11 cellular contexts compared by ENCODE assay signal in the genomic region with DNA sequence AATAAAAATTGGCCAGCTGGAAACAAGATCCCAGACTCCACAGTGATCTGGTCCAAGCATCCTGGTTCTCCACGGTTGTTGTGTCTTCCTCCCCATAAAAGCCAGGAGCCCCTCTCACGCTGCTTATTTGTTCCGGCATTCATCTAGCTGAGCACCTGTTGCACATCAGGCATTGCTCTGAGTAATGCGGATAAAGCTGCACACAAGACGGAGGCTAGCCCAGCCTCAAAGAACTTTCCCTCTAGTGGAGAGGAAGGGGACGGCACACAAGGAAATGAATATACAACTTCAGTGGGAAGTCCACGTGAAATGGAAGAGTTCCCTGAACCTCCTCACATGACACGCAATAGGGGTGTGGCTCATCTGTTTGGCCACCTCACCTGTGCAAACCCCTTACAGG. TPM values are rescaled to one million over a fixed set of nuclear protein-coding genes. Genes with fewer than 3 reads are reported as not detected.
A peak's percentile ranks its signal among the peaks of the same experiment; 100 is the strongest.
DNase-seq lines count a peak whose midpoint lies in the region; ATAC-seq and TF ChIP-seq lines count a peak whose summit lies in the region.
"Had no signal": no experiment of that assay in that cellular context is flagged by ENCODE, and none has a peak within 500 bp of the region (broad histone marks: within the 10 kb centered on the region; RNA-seq: fewer than 3 reads in every experiment).

No MANE protein-coding gene starts in this region.

- intact Hi-C loops in PC-9 (cut with micrococcal nuclease; ENCODE audit: unreplicated experiment) (no loop called here), transverse colon (cut with DNase I; ENCODE audit: low total_unique reads) (loop anchor here (10.0 kb wide), 1 partner anchor 606 kb away; no protein-coding TSS in a partner anchor), natural killer cell (cut with micrococcal nuclease) (no loop called here)

- in situ Hi-C loops in transverse colon (cut with MboI; ENCODE audit: low pct_ligation_motif_present in 1 of 4, low pct_unique_long_range_greater_than_20kb in 1 of 4, low sequenced_read_pairs in 3 of 4): no loop called here

- peaks cover 17 to 28% of the 10 kb centered on the region in 2 donors for H3K27me3 Mint-ChIP-seq in natural killer cell (ENCODE audit: low read depth in 2 of 2)

- TF ChIP-seq POLR2A in transverse colon (IDR thresholded peaks at IDR 0.05): no peak

- H3K4me2 ChIP-seq in PC-9 (no peak overlapping the region), fibroblast of lung (ENCODE audit: extremely low read depth, insufficient read depth, low read length) (no peak overlapping the region)

- no peaks in the 10 kb centered on the region for H3K9me2 ChIP-seq in PC-9 (ENCODE audit: insufficient read depth)

- H3K36me3 Mint-ChIP-seq in natural killer cell: no peaks in the 10 kb centered on the region

- TF ChIP-seq EP300 in transverse colon (IDR thresholded peaks at IDR 0.05; ENCODE audit: low read depth): no peak

- WGBS in transverse colon (ENCODE audit: low coverage in 1 of 2), 2 donors: 70% methylated on average over 8 of the region's 8 CpGs; no CpG with 5 or more reads in 1 of the 2 donors

- H3K36me3 ChIP-seq in PC-9 (ENCODE audit: low read depth): no peaks in the 10 kb centered on the region
- H3K36me3 ChIP-seq in fibroblast of lung (ENCODE audit: control insufficient read depth, insufficient read depth, low read length): no peaks in the 10 kb centered on the region
- no peaks in the 10 kb centered on the region for H3K36me3 ChIP-seq in transverse colon

- H3K4me1 Mint-ChIP-seq in natural killer cell: no peaks in the 10 kb centered on the region

- H2AFZ ChIP-seq in PC-9 (no peak overlapping the region), fibroblast of lung (ENCODE audit: low read length) (no peak overlapping the region)

- DNase-seq in activated effector memory CD4-positive, alpha-beta T cell treated with anti-CD3 and anti-CD28 coated beads, Interleukin-2, amount 50 U/mL, for 16 hours: peak; percentile 30
- DNase-seq in activated effector memory CD4-positive, alpha-beta T cell treated with Interleukin-2 at 50 U/mL for 16 hours: no peak
- DNase-seq in PC-9 (no peak), fibroblast of lung (ENCODE audit: low read depth in 2 of 2) (peak in 1 of 2 donors; percentile 3), transverse colon (no peak), natural killer cell (no peak), dedifferentiated amniotic fluid mesenchymal stem cell (ENCODE audit: extremely low spot score) (no peak)
- DNase-seq: activated naive CD4-positive, alpha-beta T cell treated with anti-CD3 and anti-CD28 coated beads for 36 hours; DMS79; hippocampal formation had no signal

- no peak overlapping the region for H3K27ac Mint-ChIP-seq in natural killer cell
- H3K27ac Mint-ChIP-seq: activated naive CD4-positive, alpha-beta T cell treated with anti-CD3 and anti-CD28 coated beads for 36 hours had no signal

- ATAC-seq in GM21515 (IDR thresholded peaks at IDR 0.05; ENCODE audit: unreplicated experiment) (no peak), natural killer cell (no peak)

- H3K27ac ChIP-seq in PC-9: no peak overlapping the region
- no peak overlapping the region for H3K27ac ChIP-seq in fibroblast of lung (ENCODE audit: insufficient read depth, low read length)
- no peak overlapping the region for H3K27ac ChIP-seq in transverse colon

- no peak overlapping the region for H3K9ac ChIP-seq in fibroblast of lung (ENCODE audit: insufficient read depth, low read length)

- no peaks in the 10 kb centered on the region for H3K9me3 Mint-ChIP-seq in natural killer cell
- H3K9me3 Mint-ChIP-seq: activated naive CD4-positive, alpha-beta T cell treated with anti-CD3 and anti-CD28 coated beads for 36 hours had no signal

- H3K4me3 ChIP-seq in PC-9: no peak overlapping the region
- H3K4me3 ChIP-seq in fibroblast of lung (replicated peaks in 1 of 4; ENCODE audit: control extremely low read depth in 1 of 4, insufficient read depth in 1 of 4, low read depth in 3 of 4, low read length in 4 of 4): no peak overlapping the region
- H3K4me3 ChIP-seq in transverse colon: no peak overlapping the region

- H3K9me3 ChIP-seq in PC-9 (ENCODE audit: insufficient read depth, low read depth) (no peaks in the 10 kb centered on the region), fibroblast of lung (ENCODE audit: control insufficient read depth, insufficient read depth, low read depth, low read length) (no peaks in the 10 kb centered on the region), transverse colon (no peaks in the 10 kb centered on the region)

- H3K79me2 ChIP-seq in PC-9 (ENCODE audit: low read depth) (no peaks in the 10 kb centered on the region), fibroblast of lung (ENCODE audit: control insufficient read depth, insufficient read depth, low read length) (no peaks in the 10 kb centered on the region)

- TF ChIP-seq CTCF in PC-9 (conservative IDR thresholded peaks at IDR 0.05): peak; percentile 63
- TF ChIP-seq CTCF in fibroblast of lung (conservative IDR thresholded peaks at IDR 0.05 in 1 of 2, IDR thresholded peaks at IDR 0.05 in 1 of 2; ENCODE audit: low read depth in 1 of 2, low read length in 2 of 2): peak; percentile 41 to 54
- TF ChIP-seq CTCF in transverse colon (IDR thresholded peaks at IDR 0.05): peak; percentile 16 to 36 (median 34)
- no peak for TF ChIP-seq CTCF in natural killer cell (IDR thresholded peaks at IDR 0.05)

- 0 out of 2 replicates have a peak, but pooled peaks cover 3% of the 10 kb centered on the region for H3K27me3 ChIP-seq in PC-9 (ENCODE audit: insufficient read depth, low read depth)
- H3K27me3 ChIP-seq in fibroblast of lung (ENCODE audit: control insufficient read depth, insufficient read depth, low read length): peaks cover 2% of the 10 kb centered on the region
- no peaks in the 10 kb centered on the region for H3K27me3 ChIP-seq in transverse colon

- H3K4me1 ChIP-seq in PC-9 (replicated peaks; ENCODE audit: insufficient read depth): 0 out of 2 replicates have a peak, but pooled peaks cover 3% of the 10 kb centered on the region
- no peaks in the 10 kb centered on the region for H3K4me1 ChIP-seq in fibroblast of lung (ENCODE audit: control insufficient read depth, extremely low read depth, insufficient read depth, low read length)
- H3K4me1 ChIP-seq in transverse colon: no peaks in the 10 kb centered on the region

- H4K20me1 ChIP-seq in PC-9 (ENCODE audit: insufficient read depth) (no peaks in the 10 kb centered on the region), fibroblast of lung (ENCODE audit: control insufficient read depth, extremely low read depth, insufficient read depth, low read length) (no peaks in the 10 kb centered on the region)

- BruUV-seq in PC-9 (replicated peaks; lab: Mats Ljungman, UMichigan): no TSS peak

- POLR2A ChIA-PET in PC-9 (lab: Charles Lee; ENCODE audit: unreplicated experiment): no interaction called here

- H3F3A ChIP-seq in PC-9 (ENCODE audit: insufficient read depth, low read depth): no peaks in the 10 kb centered on the region

- no peak overlapping the region for H3K4me3 Mint-ChIP-seq in natural killer cell
- H3K4me3 Mint-ChIP-seq: activated naive CD4-positive, alpha-beta T cell treated with anti-CD3 and anti-CD28 coated beads for 36 hours had no signal

- CTCF ChIA-PET in PC-9 (lab: Charles Lee): no interaction called here

RNA-seq across cellular contexts. Expression of gene NXT1, which starts 30.3 kb away (rescaled TPM):
- total RNA-seq in PC-9 (2021): 29.8 and 30.9 TPM in 2 replicates
- 17.2 and 20.0 TPM in 2 replicates for total RNA-seq in fibroblast of lung
- 14.1 and 23.4 TPM in 2 replicates for polyA plus RNA-seq in fibroblast of lung
- polyA plus RNA-seq in fibroblast of lung (2012): 11.9 and 19.6 TPM in 2 replicates
- polyA minus RNA-seq in fibroblast of lung (ENCODE audit: low replicate concordance): 12.0 and 24.3 TPM in 2 replicates
- total RNA-seq in transverse colon: 10 to 100 TPM; 16.5 to 43.4 (median 22.8) TPM
- 10 to 100 TPM; 47.4 to 61.8 (median 56.3) TPM for total RNA-seq in natural killer cell

RNA-seq across cellular contexts. Expression of gene GZF1, which starts 41.7 kb away (rescaled TPM):
- 8.1 and 11.1 TPM in 2 replicates for total RNA-seq in PC-9 (2021)
- total RNA-seq in fibroblast of lung: 21.5 and 28.0 TPM in 2 replicates
- 10.8 and 11.2 TPM in 2 replicates for polyA plus RNA-seq in fibroblast of lung
- polyA plus RNA-seq in fibroblast of lung (2012): 8.3 and 8.9 TPM in 2 replicates
- polyA minus RNA-seq in fibroblast of lung (ENCODE audit: low replicate concordance): 75.5 and 110 TPM in 2 replicates
- 10 to 100 TPM in 2 of 4 donors, 1 to 10 TPM in 2; 4.9 to 23.3 (median 13.3) TPM for total RNA-seq in transverse colon
- 10 to 100 TPM; 45.1 to 56.6 (median 45.9) TPM for total RNA-seq in natural killer cell
